28 cellular contexts compared by ENCODE assay signal in genomic region chr2:62768615-62769014, GRCh38.
"Had no signal": no experiment of that assay in that cellular context is flagged by ENCODE, and none has a peak within 500 bp of the region (broad histone marks: within the 10 kb centered on the region; RNA-seq: fewer than 3 reads in every experiment).

No MANE protein-coding gene starts in this region.

- ATAC-seq: activated CD8-positive, alpha-beta T cell treated with anti-CD3 and anti-CD28 coated beads, Interleukin-2, amount 10 ng/mL, durations not matched to agents 7 days and 5 days; foreskin keratinocyte; left lung; natural killer cell had no signal

- H3K4me1 ChIP-seq: foreskin keratinocyte, left lung, spleen, testis, uterus had no signal

- H3K36me3 Mint-ChIP-seq: natural killer cell had no signal

- H3K4me2 ChIP-seq: hepatocyte had no signal

- DNase-seq: activated CD4-positive, alpha-beta T cell treated with anti-CD3 and anti-CD28 coated beads for 1 hour; activated CD4-positive, alpha-beta T cell treated with anti-CD3 and anti-CD28 coated beads, Interleukin-2, amount 50 U/mL, for 1 hour; activated CD8-positive, alpha-beta T cell treated with anti-CD3 and anti-CD28 coated beads, Interleukin-2, amount 10 ng/mL, durations not matched to agents 7 days and 5 days; activated gamma-delta T cell treated with Interleukin-2 at 50 U/mL for 16 hours; activated T-cell treated with anti-CD3 and anti-CD28 coated beads, Interleukin-2, amount 50 U/mL, for 1 hour; aorta; endodermal cell; esophagus squamous epithelium; foreskin keratinocyte; glutamatergic neuron; immature natural killer cell; kidney glomerular epithelial cell; left lung; midbrain; natural killer cell; retina; sigmoid colon; spleen; stimulated activated CD4-positive, alpha-beta T cell treated with anti-CD3 and anti-CD28 coated beads, Interleukin-4, amount 100 ng/mL, for 1 hour; stimulated activated naive CD4-positive, alpha-beta T cell; testis; trophoblast cell; uterus had no signal

- H3K27ac Mint-ChIP-seq: activated CD8-positive, alpha-beta T cell treated with anti-CD3 and anti-CD28 coated beads, Interleukin-2, amount 10 ng/mL, durations not matched to agents 7 days and 5 days; activated naive CD4-positive, alpha-beta T cell treated with anti-CD3 and anti-CD28 coated beads, Interleukin-2, amount 50 U/mL, for 24 hours; endodermal cell; immature natural killer cell; natural killer cell; progenitor cell of endocrine pancreas; T-helper 2 cell treated with Interferon-gamma antibody and Interleukin-4, amounts not matched to agents 5 μg/mL and 100 μg/mL, for 36 hours had no signal

- H3K27me3 ChIP-seq: esophagus squamous epithelium, foreskin keratinocyte, hepatocyte, left lung, sigmoid colon, spleen, testis, uterus had no signal

- H3K27me3 Mint-ChIP-seq: activated naive CD4-positive, alpha-beta T cell treated with anti-CD3 and anti-CD28 coated beads, Interleukin-2, amount 50 U/mL, for 24 hours; progenitor cell of endocrine pancreas had no signal

- H3K9me3 ChIP-seq: esophagus squamous epithelium, left lung, sigmoid colon, testis, uterus had no signal

- H3K4me3 Mint-ChIP-seq: activated CD8-positive, alpha-beta T cell treated with anti-CD3 and anti-CD28 coated beads, Interleukin-2, amount 10 ng/mL, durations not matched to agents 7 days and 5 days; activated naive CD4-positive, alpha-beta T cell treated with anti-CD3 and anti-CD28 coated beads, Interleukin-2, amount 50 U/mL, for 24 hours; endodermal cell; immature natural killer cell; natural killer cell; T-helper 2 cell treated with Interferon-gamma antibody and Interleukin-4, amounts not matched to agents 5 μg/mL and 100 μg/mL, for 36 hours had no signal

- H3K36me3 ChIP-seq: left lung, sigmoid colon, uterus had no signal

- H3K9me3 Mint-ChIP-seq: activated naive CD4-positive, alpha-beta T cell treated with anti-CD3 and anti-CD28 coated beads, Interleukin-2, amount 50 U/mL, for 24 hours; immature natural killer cell; natural killer cell; T-helper 2 cell treated with Interferon-gamma antibody and Interleukin-4, amounts not matched to agents 5 μg/mL and 100 μg/mL, for 36 hours had no signal

- H3K27ac ChIP-seq: coronary artery, esophagus squamous epithelium, foreskin keratinocyte, hepatocyte, left lung, sigmoid colon, spleen, testis, uterus had no signal

- H3K4me3 ChIP-seq: coronary artery, esophagus squamous epithelium, hepatocyte, left lung, sigmoid colon, spleen, testis, uterus had no signal

- H2AFZ ChIP-seq: hepatocyte had no signal

- H3K4me1 Mint-ChIP-seq: immature natural killer cell had no signal
